ENCODE assay signal across 8 cellular contexts in genomic region chr6:89952696-89953095, GRCh38. TPM values are rescaled to one million over a fixed set of nuclear protein-coding genes. Genes with fewer than 3 reads are reported as not detected.
A peak's percentile ranks its signal among the peaks of the same experiment; 100 is the strongest.
DNase-seq lines count a peak whose midpoint lies in the region; ATAC-seq and TF ChIP-seq lines count a peak whose summit lies in the region.

No MANE protein-coding gene starts in this region.

- no peaks in the 10 kb centered on the region for H3K9me3 Mint-ChIP-seq in T-helper 2 cell treated with Interferon-gamma antibody and Interleukin-4, amounts not matched to agents 5 μg/mL and 100 μg/mL, for 36 hours
- no peaks in the 10 kb centered on the region for H3K9me3 Mint-ChIP-seq in brain

- peaks cover 40% of the 10 kb centered on the region for H3K36me3 Mint-ChIP-seq in T-helper 2 cell treated with Interferon-gamma antibody and Interleukin-4, amounts not matched to agents 5 μg/mL and 100 μg/mL, for 36 hours (ENCODE audit: low read depth)
- H3K36me3 Mint-ChIP-seq in brain = peaks cover 24% of the 10 kb centered on the region

- H3K4me3 Mint-ChIP-seq in T-helper 2 cell treated with Interferon-gamma antibody and Interleukin-4, amounts not matched to agents 5 μg/mL and 100 μg/mL, for 36 hours = peak overlapping the region; percentile 70
- H3K4me3 Mint-ChIP-seq in brain = no peak overlapping the region

- no peak for ATAC-seq in GM19023 (IDR thresholded peaks at IDR 0.05; ENCODE audit: unreplicated experiment)
- no peak for ATAC-seq in GM18861 (IDR thresholded peaks at IDR 0.05; ENCODE audit: unreplicated experiment)
- no peak for ATAC-seq in HG03565 (IDR thresholded peaks at IDR 0.05; ENCODE audit: unreplicated experiment)

- peak overlapping the region; percentile 78 for H3K27ac Mint-ChIP-seq in T-helper 2 cell treated with Interferon-gamma antibody and Interleukin-4, amounts not matched to agents 5 μg/mL and 100 μg/mL, for 36 hours
- H3K27ac Mint-ChIP-seq in brain = peak overlapping the region in 4 of 5 experiments; percentile 45 to 96 (median 72)

- H3K4me3 ChIP-seq in HFF-Myc (replicated peaks; ENCODE audit: low read depth, low read length) = no peak overlapping the region

- H3K27me3 Mint-ChIP-seq in T-helper 2 cell treated with Interferon-gamma antibody and Interleukin-4, amounts not matched to agents 5 μg/mL and 100 μg/mL, for 36 hours (ENCODE audit: low read depth) = no peaks in the 10 kb centered on the region
- H3K27me3 Mint-ChIP-seq in brain = no peaks in the 10 kb centered on the region

- DNase-seq in HFF-Myc (ENCODE audit: extremely low read depth, low read depth) = peak; percentile 75
- DNase-seq in T-helper 2 cell treated with Interferon-gamma antibody and Interleukin-4, amounts not matched to agents 5 μg/mL and 100 μg/mL, for 36 hours (ENCODE audit: low spot score) = peak; percentile 69
- peak; percentile 27 to 29 for DNase-seq in stimulated activated CD8-positive, alpha-beta memory T cell treated with anti-CD3 and anti-CD28 coated beads, Interleukin-2, amount 100 ng/mL, for 1 hour (ENCODE audit: low read depth in 2 of 2)
- DNase-seq in NCI-H526 treated with DMSO at 0.1 percent for 48 hours (lab: John Stamatoyannopoulos, UW) = no peak

- H3K4me1 Mint-ChIP-seq in T-helper 2 cell treated with Interferon-gamma antibody and Interleukin-4, amounts not matched to agents 5 μg/mL and 100 μg/mL, for 36 hours (ENCODE audit: low read depth) = peaks cover 65% of the 10 kb centered on the region
- peaks cover 46% of the 10 kb centered on the region for H3K4me1 Mint-ChIP-seq in brain

- no peak for TF ChIP-seq CTCF in HFF-Myc (IDR thresholded peaks at IDR 0.05; ENCODE audit: low read depth, low read length, missing control alignments)
- no peak for TF ChIP-seq CTCF in brain (conservative IDR thresholded peaks at IDR 0.05)

RNA-seq across cellular contexts. Expression of gene GJA10, which starts 58.4 kb away (rescaled TPM):
- not detected for polyA plus RNA-seq in brain (ENCODE audit: insufficient read depth, low read depth, low replicate concordance)
